ENCODE assay signal across 10 cellular contexts in genomic region chr16:47072158-47072557, GRCh38.
"Had no signal": no experiment of that assay in that cellular context is flagged by ENCODE, and none has a peak within 500 bp of the region (broad histone marks: within the 10 kb centered on the region; RNA-seq: fewer than 3 reads in every experiment).

No MANE protein-coding gene starts in this region.

- H3K4me3 ChIP-seq: GM23338, HAP-1 had no signal

- H3K9me3 ChIP-seq: HAP-1 had no signal

- H3K4me1 ChIP-seq: HAP-1 had no signal

- H3K36me3 ChIP-seq: HAP-1 had no signal

- DNase-seq: GOT3, H7, H9, HCEC 1CT, HFFc6 had no signal

- ATAC-seq: GM23338, HCT116 had no signal

- H3K4me2 ChIP-seq: GM23338 had no signal

- FAIRE-seq: H1, H54 had no signal

- H2AFZ ChIP-seq: GM23338 had no signal
